Comparison of ENCODE assay signal across 20 cellular contexts in the genomic region with DNA sequence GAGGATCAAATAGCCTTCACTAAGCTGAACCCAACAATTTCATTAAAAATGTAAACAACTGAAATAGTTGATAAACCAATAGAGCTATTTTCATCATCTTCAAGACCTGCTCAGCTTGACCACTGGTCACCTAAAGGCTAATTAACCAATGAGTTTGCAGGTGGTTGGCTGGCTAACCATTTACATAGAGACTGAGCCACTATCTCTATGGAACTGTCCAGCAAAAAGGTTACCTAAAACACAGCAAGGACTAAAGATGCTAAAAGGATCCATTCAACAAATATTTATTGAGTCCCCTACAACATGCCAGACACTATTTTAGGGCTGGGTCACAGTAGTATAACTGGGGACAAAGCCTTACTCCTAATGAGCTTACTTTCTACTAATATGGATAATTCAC.
DNase-seq lines count a peak whose midpoint lies in the region; ATAC-seq, FAIRE-seq and TF ChIP-seq lines count a peak whose summit lies in the region.
"Had no signal": no experiment of that assay in that cellular context is flagged by ENCODE, and none has a peak within 500 bp of the region (broad histone marks: within the 10 kb centered on the region; RNA-seq: fewer than 3 reads in every experiment).

No MANE protein-coding gene starts in this region.

- no peak for TF ChIP-seq RAD21 in A549 (conservative IDR thresholded peaks at IDR 0.05 in 1 of 2, IDR thresholded peaks at IDR 0.05 in 1 of 2)
- no peak for TF ChIP-seq RAD21 in HCT116 (IDR thresholded peaks at IDR 0.05; ENCODE audit: low read depth)

- RAD21 ChIA-PET in HCT116 (lab: Charles Lee; ENCODE audit: low non-redundant PET in 1 of 2, low total read pairs in 2 of 2, uncharacterized antibody in 2 of 2, unreplicated experiment in 2 of 2) = no interaction called here

- no peaks in the 10 kb centered on the region for H3K36me3 Mint-ChIP-seq in activated T-cell treated with anti-CD3 and anti-CD28 coated beads, Interleukin-2, amount 50 U/mL, for 24 hours (ENCODE audit: low read depth)
- H3K36me3 Mint-ChIP-seq: CD4-positive, CD25-positive, alpha-beta regulatory T cell had no signal

- no peaks in the 10 kb centered on the region for H3K9me3 ChIP-seq in A549
- no peaks in the 10 kb centered on the region for H3K9me3 ChIP-seq in HCT116 (ENCODE audit: control insufficient read depth in 1 of 2, insufficient read depth in 1 of 2, low read depth in 1 of 2, low read length in 2 of 2)
- H3K9me3 ChIP-seq in left lung = no peaks in the 10 kb centered on the region
- H3K9me3 ChIP-seq: BE2C had no signal

- H3K9me3 Mint-ChIP-seq in activated T-cell treated with anti-CD3 and anti-CD28 coated beads, Interleukin-2, amount 50 U/mL, for 24 hours = no peaks in the 10 kb centered on the region
- H3K9me3 Mint-ChIP-seq: CD8-positive, alpha-beta memory T cell had no signal

- peaks cover 4% of the 10 kb centered on the region for H3K27me3 Mint-ChIP-seq in activated T-cell treated with anti-CD3 and anti-CD28 coated beads, Interleukin-2, amount 50 U/mL, for 24 hours

- intact Hi-C loops in HCT116 (cut with micrococcal nuclease) (no loop called here), left lung (cut with DNase I) (no loop called here)

- ATAC-seq in A549 (no peak), HCT116 (no peak), left lung (peak; percentile 14)
- ATAC-seq: HepG2 had no signal

- peaks cover 5% of the 10 kb centered on the region; the same call in 1 of the 2 replicates for H3K27me3 ChIP-seq in HCT116 (ENCODE audit: insufficient read depth, low read length)
- no peaks in the 10 kb centered on the region for H3K27me3 ChIP-seq in left lung
- H3K27me3 ChIP-seq: BE2C had no signal

- H3K27ac Mint-ChIP-seq in activated T-cell treated with anti-CD3 and anti-CD28 coated beads, Interleukin-2, amount 50 U/mL, for 24 hours = no peak overlapping the region
- H3K27ac Mint-ChIP-seq: CD4-positive, CD25-positive, alpha-beta regulatory T cell; CD8-positive, alpha-beta memory T cell had no signal

- CTCF ChIA-PET in A549 (lab: Yijun Ruan, JAX) = interaction anchor here (0.6 to 1.0 kb wide), 2 partner anchors 18 to 291 kb away, joined by 3 read pairs; no protein-coding TSS in a partner anchor
- CTCF ChIA-PET in HCT116 (lab: Charles Lee) = no interaction called here

- no peaks in the 10 kb centered on the region for H3K9me2 ChIP-seq in HCT116 (ENCODE audit: insufficient read depth)

- H2AFZ ChIP-seq in HCT116 (ENCODE audit: low read depth, low read length, poor library complexity, severe bottlenecking) = no peak overlapping the region

- H3K4me3 Mint-ChIP-seq in activated T-cell treated with anti-CD3 and anti-CD28 coated beads, Interleukin-2, amount 50 U/mL, for 24 hours = no peak overlapping the region
- H3K4me3 Mint-ChIP-seq: CD8-positive, alpha-beta memory T cell had no signal

- TF ChIP-seq CTCF in A549 (IDR thresholded peaks at IDR 0.05) (no peak), HCT116 (IDR thresholded peaks at IDR 0.05 in 2 of 3, conservative IDR thresholded peaks at IDR 0.05 in 1 of 3; ENCODE audit: borderline replicate concordance in 1 of 3, insufficient read depth in 1 of 3, low read depth in 2 of 3, low read length in 2 of 3) (no peak), left lung (IDR thresholded peaks at IDR 0.05) (no peak)

- H3K4me1 Mint-ChIP-seq in activated T-cell treated with anti-CD3 and anti-CD28 coated beads, Interleukin-2, amount 50 U/mL, for 24 hours (ENCODE audit: low read depth) = peaks cover 6% of the 10 kb centered on the region

- H3K79me2 ChIP-seq in HCT116 (ENCODE audit: insufficient read depth, low read length) = no peaks in the 10 kb centered on the region

- FAIRE-seq in A549 (lab: Jason Lieb, UNC) = no peak
- FAIRE-seq: GM12891, GM19239, HepG2 had no signal

- H3K36me3 ChIP-seq in HCT116 (ENCODE audit: control insufficient read depth in 1 of 2, insufficient read depth in 2 of 2, low read length in 2 of 2) (no peaks in the 10 kb centered on the region), left lung (no peaks in the 10 kb centered on the region)
- H3K36me3 ChIP-seq: BE2C had no signal

- H3K4me3 ChIP-seq in A549 (no peak overlapping the region), HCT116 (replicated peaks in 1 of 2; ENCODE audit: low read depth in 1 of 2, low read length in 2 of 2) (no peak overlapping the region), left lung (no peak overlapping the region)

- DNase-seq in A549 (ENCODE audit: low read depth in 1 of 2, low spot score in 1 of 2) (no peak), HCT116 (ENCODE audit: low read depth, low spot score) (no peak), left lung (no peak)
- DNase-seq in activated effector memory CD4-positive, alpha-beta T cell treated with Interleukin-2 at 50 U/mL for 16 hours = no peak
- DNase-seq in activated T-cell treated with anti-CD3 and anti-CD28 coated beads, Interleukin-2, amount 50 U/mL, for 24 hours = no peak
- DNase-seq: ACHN; BE2C; CD4-positive, CD25-positive, alpha-beta regulatory T cell; CD8-positive, alpha-beta memory T cell; COR-L47; DMS 273 treated with DMSO at 0.1 percent for 48 hours; DMS53; DND-41; EL; GOT3; H7 had no signal

- no peak overlapping the region for H3K9ac ChIP-seq in HCT116 (ENCODE audit: low read length)

- H4K20me1 ChIP-seq in HCT116 (ENCODE audit: insufficient read depth) = no peaks in the 10 kb centered on the region

- no peak overlapping the region for H3K27ac ChIP-seq in A549
- H3K27ac ChIP-seq in HCT116 (ENCODE audit: low read depth, low read length) = no peak overlapping the region
- no peak overlapping the region for H3K27ac ChIP-seq in left lung

- POLR2A ChIA-PET in A549 (lab: Yijun Ruan, JAX) (no interaction called here), HCT116 (lab: Charles Lee) (no interaction called here)

- H3K4me2 ChIP-seq in A549 (no peak overlapping the region), HCT116 (ENCODE audit: low read length) (no peak overlapping the region)

- H3K4me1 ChIP-seq in A549 (peaks cover 16% of the 10 kb centered on the region), HCT116 (ENCODE audit: control insufficient read depth in 1 of 2, insufficient read depth in 2 of 2, low read length in 2 of 2) (no peaks in the 10 kb centered on the region), left lung (peaks cover 8 to 9% of the 10 kb centered on the region in 2 donors)
- H3K4me1 ChIP-seq: BE2C had no signal

- no TSS peak for BruUV-seq in HCT116 (replicated peaks; lab: Mats Ljungman, UMichigan)

- TF ChIP-seq POLR2A in A549 (IDR thresholded peaks at IDR 0.05; ENCODE audit: low read length) (no peak), HCT116 (IDR thresholded peaks at IDR 0.05; ENCODE audit: borderline replicate concordance, extremely low read depth, insufficient read depth, insufficient read length) (no peak)

- no peak for TF ChIP-seq EP300 in A549 (IDR thresholded peaks at IDR 0.05)

TF ChIP-seq in A549, 52 proteins besides CTCF, POLR2A, EP300 and RAD21 (continues in another document):
- no peak for TF ChIP-seq NFE2L2 (conservative IDR thresholded peaks at IDR 0.05; ENCODE audit: low read length)
- TF ChIP-seq NPAS2 (CRISPR knock-in tag; IDR thresholded peaks at IDR 0.05; ENCODE audit: borderline replicate concordance) = no peak
- no peak for TF ChIP-seq RCOR1 (IDR thresholded peaks at IDR 0.05; ENCODE audit: low read depth, low read length)

TF ChIP-seq in HCT116, 20 proteins besides CTCF, POLR2A, EP300 and RAD21 (continues in another document):
- TF ChIP-seq, protein P1, sequence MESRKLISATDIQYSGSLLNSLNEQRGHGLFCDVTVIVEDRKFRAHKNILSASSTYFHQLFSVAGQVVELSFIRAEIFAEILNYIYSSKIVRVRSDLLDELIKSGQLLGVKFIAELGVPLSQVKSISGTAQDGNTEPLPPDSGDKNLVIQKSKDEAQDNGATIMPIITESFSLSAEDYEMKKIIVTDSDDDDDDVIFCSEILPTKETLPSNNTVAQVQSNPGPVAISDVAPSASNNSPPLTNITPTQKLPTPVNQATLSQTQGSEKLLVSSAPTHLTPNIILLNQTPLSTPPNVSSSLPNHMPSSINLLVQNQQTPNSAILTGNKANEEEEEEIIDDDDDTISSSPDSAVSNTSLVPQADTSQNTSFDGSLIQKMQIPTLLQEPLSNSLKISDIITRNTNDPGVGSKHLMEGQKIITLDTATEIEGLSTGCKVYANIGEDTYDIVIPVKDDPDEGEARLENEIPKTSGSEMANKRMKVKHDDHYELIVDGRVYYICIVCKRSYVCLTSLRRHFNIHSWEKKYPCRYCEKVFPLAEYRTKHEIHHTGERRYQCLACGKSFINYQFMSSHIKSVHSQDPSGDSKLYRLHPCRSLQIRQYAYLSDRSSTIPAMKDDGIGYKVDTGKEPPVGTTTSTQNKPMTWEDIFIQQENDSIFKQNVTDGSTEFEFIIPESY (IDR thresholded peaks at IDR 0.05; ENCODE audit: extremely low read depth, insufficient replicate concordance, low read length) = no peak
- no peak for TF ChIP-seq SRF (IDR thresholded peaks at IDR 0.05; ENCODE audit: low read depth)

TF ChIP-seq in PFSK-1, 5 proteins besides CTCF, POLR2A, EP300 and RAD21:
- TF ChIP-seq, protein P2, sequence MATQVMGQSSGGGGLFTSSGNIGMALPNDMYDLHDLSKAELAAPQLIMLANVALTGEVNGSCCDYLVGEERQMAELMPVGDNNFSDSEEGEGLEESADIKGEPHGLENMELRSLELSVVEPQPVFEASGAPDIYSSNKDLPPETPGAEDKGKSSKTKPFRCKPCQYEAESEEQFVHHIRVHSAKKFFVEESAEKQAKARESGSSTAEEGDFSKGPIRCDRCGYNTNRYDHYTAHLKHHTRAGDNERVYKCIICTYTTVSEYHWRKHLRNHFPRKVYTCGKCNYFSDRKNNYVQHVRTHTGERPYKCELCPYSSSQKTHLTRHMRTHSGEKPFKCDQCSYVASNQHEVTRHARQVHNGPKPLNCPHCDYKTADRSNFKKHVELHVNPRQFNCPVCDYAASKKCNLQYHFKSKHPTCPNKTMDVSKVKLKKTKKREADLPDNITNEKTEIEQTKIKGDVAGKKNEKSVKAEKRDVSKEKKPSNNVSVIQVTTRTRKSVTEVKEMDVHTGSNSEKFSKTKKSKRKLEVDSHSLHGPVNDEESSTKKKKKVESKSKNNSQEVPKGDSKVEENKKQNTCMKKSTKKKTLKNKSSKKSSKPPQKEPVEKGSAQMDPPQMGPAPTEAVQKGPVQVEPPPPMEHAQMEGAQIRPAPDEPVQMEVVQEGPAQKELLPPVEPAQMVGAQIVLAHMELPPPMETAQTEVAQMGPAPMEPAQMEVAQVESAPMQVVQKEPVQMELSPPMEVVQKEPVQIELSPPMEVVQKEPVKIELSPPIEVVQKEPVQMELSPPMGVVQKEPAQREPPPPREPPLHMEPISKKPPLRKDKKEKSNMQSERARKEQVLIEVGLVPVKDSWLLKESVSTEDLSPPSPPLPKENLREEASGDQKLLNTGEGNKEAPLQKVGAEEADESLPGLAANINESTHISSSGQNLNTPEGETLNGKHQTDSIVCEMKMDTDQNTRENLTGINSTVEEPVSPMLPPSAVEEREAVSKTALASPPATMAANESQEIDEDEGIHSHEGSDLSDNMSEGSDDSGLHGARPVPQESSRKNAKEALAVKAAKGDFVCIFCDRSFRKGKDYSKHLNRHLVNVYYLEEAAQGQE (IDR thresholded peaks at IDR 0.05; ENCODE audit: insufficient read depth in 1 of 2, low read depth in 2 of 2, low read length in 2 of 2) = peak; percentile 58 to 85; a peak in 3 of 4 replicates
- no peak for TF ChIP-seq FOXP2 (optimal IDR thresholded peaks at IDR 0.05; ENCODE audit: borderline replicate concordance, extremely low read depth, extremely low read length, insufficient read depth)
